26 cellular contexts compared by ENCODE assay signal in genomic region chr7:128945668-128946366, GRCh38. TPM values are rescaled to one million over a fixed set of nuclear protein-coding genes. Genes with fewer than 3 reads are reported as not detected.
"Had no signal": no experiment of that assay in that cellular context is flagged by ENCODE, and none has a peak within 500 bp of the region (broad histone marks: within the 10 kb centered on the region; RNA-seq: fewer than 3 reads in every experiment).

No MANE protein-coding gene starts in this region.

- H3K27ac ChIP-seq: left lung, sigmoid colon, VCaP had no signal

- H3K4me2 ChIP-seq: smooth muscle cell had no signal

- H3K27me3 Mint-ChIP-seq: activated CD8-positive, alpha-beta memory T cell treated with anti-CD3 and anti-CD28 coated beads, Interleukin-2, amount 10 ng/mL, durations not matched to agents 7 days and 5 days; activated naive CD8-positive, alpha-beta T cell treated with anti-CD3 and anti-CD28 coated beads, Interleukin-2, amount 50 U/mL, for 24 hours; naive B cell had no signal

- H3K9me3 Mint-ChIP-seq: activated CD4-positive, alpha-beta T cell treated with anti-CD3 and anti-CD28 coated beads, Interleukin-2, amount 10 ng/mL, durations not matched to agents 7 days and 5 days; activated CD8-positive, alpha-beta T cell treated with anti-CD3 and anti-CD28 coated beads for 36 hours; activated naive CD8-positive, alpha-beta T cell treated with anti-CD3 and anti-CD28 coated beads, Interleukin-2, amount 50 U/mL, for 24 hours; immature natural killer cell; naive B cell had no signal

- H3K4me3 ChIP-seq: left lung, lung, sigmoid colon, smooth muscle cell had no signal

- H3K4me3 Mint-ChIP-seq: activated CD4-positive, alpha-beta T cell treated with anti-CD3 and anti-CD28 coated beads, Interleukin-2, amount 10 ng/mL, durations not matched to agents 7 days and 5 days; activated CD8-positive, alpha-beta memory T cell treated with anti-CD3 and anti-CD28 coated beads, Interleukin-2, amount 10 ng/mL, durations not matched to agents 7 days and 5 days; activated CD8-positive, alpha-beta T cell treated with anti-CD3 and anti-CD28 coated beads for 36 hours; activated naive CD8-positive, alpha-beta T cell treated with anti-CD3 and anti-CD28 coated beads, Interleukin-2, amount 50 U/mL, for 24 hours; immature natural killer cell; naive B cell had no signal

- H3K27ac Mint-ChIP-seq: activated CD4-positive, alpha-beta T cell treated with anti-CD3 and anti-CD28 coated beads, Interleukin-2, amount 10 ng/mL, durations not matched to agents 7 days and 5 days; activated CD8-positive, alpha-beta memory T cell treated with anti-CD3 and anti-CD28 coated beads, Interleukin-2, amount 10 ng/mL, durations not matched to agents 7 days and 5 days; activated CD8-positive, alpha-beta T cell treated with anti-CD3 and anti-CD28 coated beads for 36 hours; activated naive CD8-positive, alpha-beta T cell treated with anti-CD3 and anti-CD28 coated beads, Interleukin-2, amount 50 U/mL, for 24 hours; immature natural killer cell had no signal

- ATAC-seq: activated CD8-positive, alpha-beta memory T cell treated with anti-CD3 and anti-CD28 coated beads, Interleukin-2, amount 10 ng/mL, durations not matched to agents 7 days and 5 days; activated CD8-positive, alpha-beta T cell treated with anti-CD3 and anti-CD28 coated beads for 36 hours; activated naive CD8-positive, alpha-beta T cell treated with anti-CD3 and anti-CD28 coated beads, Interleukin-2, amount 50 U/mL, for 24 hours; left lung; stimulated activated naive CD8-positive, alpha-beta T cell treated with anti-CD3 and anti-CD28 coated beads, Interleukin-15, Interleukin-2, amounts not matched to agents 100 U/mL and 50 U/mL, for 24 hours had no signal

- H3K4me1 ChIP-seq: sigmoid colon had no signal

- DNase-seq: activated CD4-positive, alpha-beta T cell treated with anti-CD3 and anti-CD28 coated beads, Interleukin-2, amount 10 ng/mL, durations not matched to agents 7 days and 5 days; activated CD4-positive, CD25-positive, alpha-beta regulatory T cell treated with anti-CD3 and anti-CD28 coated beads, Interleukin-2, amount 50 U/mL, for 72 hours; activated CD8-positive, alpha-beta memory T cell treated with anti-CD3 and anti-CD28 coated beads, Interleukin-2, amount 10 ng/mL, durations not matched to agents 7 days and 5 days; activated CD8-positive, alpha-beta T cell treated with anti-CD3 and anti-CD28 coated beads for 36 hours; activated gamma-delta T cell; activated naive CD4-positive, alpha-beta T cell treated with anti-CD3 and anti-CD28 coated beads, Interleukin-2, amount 50 U/mL, for 16 hours; activated naive CD8-positive, alpha-beta T cell treated with anti-CD3 and anti-CD28 coated beads, Interleukin-2, amount 50 U/mL, for 24 hours; activated T-cell treated with anti-CD3 and anti-CD28 coated beads for 4 hours; cerebellar nuclear complex; cortex of kidney; foreskin fibroblast; immature natural killer cell; kidney glomerular epithelial cell; left lung; naive B cell; occipital lobe; sigmoid colon; stimulated activated CD4-positive, alpha-beta T cell treated with anti-CD3 and anti-CD28 coated beads, Interleukin-15, amount 100 ng/mL, for 24 hours; stimulated activated naive CD8-positive, alpha-beta T cell treated with anti-CD3 and anti-CD28 coated beads, Interleukin-15, Interleukin-2, amounts not matched to agents 100 U/mL and 50 U/mL, for 24 hours had no signal

- H3K9me3 ChIP-seq: left lung, sigmoid colon had no signal

- FAIRE-seq: endometrium had no signal

- H3K36me3 ChIP-seq: sigmoid colon had no signal

RNA-seq across cellular contexts. Expression of gene IRF5, which starts 8.1 kb away (rescaled TPM):
- total RNA-seq: glomerular endothelial cell had no signal
- polyA plus RNA-seq: fibroblast of lung, neural cell had no signal

RNA-seq across cellular contexts. Expression of gene KCP, which starts 35.3 kb away (rescaled TPM):
- total RNA-seq: activated CD8-positive, alpha-beta T cell treated with anti-CD3 and anti-CD28 coated beads for 36 hours had no signal
